Comparison of ENCODE assay signal across 8 cellular contexts in the genomic region with DNA sequence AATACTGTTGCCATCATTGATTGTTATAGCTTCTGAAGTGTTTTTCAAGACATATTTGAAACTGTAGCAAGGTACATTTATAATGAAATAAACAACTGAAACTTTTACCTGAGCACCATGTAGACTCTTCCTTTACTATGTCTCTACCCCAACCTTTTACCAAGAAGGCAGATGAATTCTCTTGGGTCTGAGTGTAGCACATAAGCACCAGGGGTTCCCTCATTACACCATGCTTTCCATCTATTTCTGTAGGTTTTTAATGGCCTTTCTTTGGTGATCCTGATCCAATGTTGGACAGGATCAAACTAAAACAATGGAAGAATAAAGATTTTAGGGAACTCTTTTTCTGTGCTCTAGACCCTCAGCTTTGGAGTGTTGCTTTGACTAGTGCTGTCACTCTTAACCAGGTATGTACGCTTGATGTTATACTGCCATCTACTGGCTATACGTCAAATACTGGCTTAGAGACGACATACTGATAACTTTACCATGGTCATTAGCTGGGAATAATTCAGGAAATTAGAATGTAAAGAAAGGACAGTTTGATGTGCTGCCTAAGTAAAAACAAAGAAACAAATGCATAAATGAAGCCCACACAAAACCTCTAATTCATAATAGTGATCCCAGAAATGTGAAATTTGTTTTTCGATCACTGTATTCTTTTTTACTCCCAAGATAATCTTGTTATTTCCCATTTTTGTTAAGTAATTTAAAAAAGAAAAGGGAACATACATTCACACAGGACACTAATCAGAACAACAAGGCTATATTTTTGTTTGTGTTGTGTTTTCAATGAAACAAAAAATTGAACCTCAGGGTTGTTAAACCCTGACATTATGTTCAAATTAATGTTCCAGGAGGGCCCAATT. TPM values are rescaled to one million over a fixed set of nuclear protein-coding genes. Genes with fewer than 3 reads are reported as not detected.
A peak's percentile ranks its signal among the peaks of the same experiment; 100 is the strongest.
DNase-seq lines count a peak whose midpoint lies in the region; ATAC-seq and TF ChIP-seq lines count a peak whose summit lies in the region.

No MANE protein-coding gene starts in this region.

- DNase-seq in NCI-H1436 treated with DMSO at 0.1 percent for 48 hours (lab: John Stamatoyannopoulos, UW) (peak; percentile 17), T-helper 17 cell (no peak), foreskin fibroblast (peak; percentile 47 to 83), non-pigmented ciliary epithelial cell (ENCODE audit: low read depth) (peak; percentile 36)

- no peaks in the 10 kb centered on the region for H3K9me3 ChIP-seq in T-helper 17 cell (ENCODE audit: control insufficient read depth, low read length, poor library complexity, severe bottlenecking)

- H3K4me1 Mint-ChIP-seq in T-helper 17 cell, result peaks cover 2% of the 10 kb centered on the region

- peaks cover 13% of the 10 kb centered on the region for H3K27me3 Mint-ChIP-seq in T-helper 17 cell

- H3K27ac Mint-ChIP-seq in T-helper 17 cell, result no peak overlapping the region

- H3K36me3 Mint-ChIP-seq in T-helper 17 cell (ENCODE audit: low read depth), result peaks cover 2% of the 10 kb centered on the region

- ATAC-seq in GM18511 (IDR thresholded peaks at IDR 0.05; ENCODE audit: unreplicated experiment), result peak; percentile 97
- peak; percentile 96 for ATAC-seq in HG02885 (IDR thresholded peaks at IDR 0.05; ENCODE audit: poor library complexity, unreplicated experiment)
- peak; percentile 88 for ATAC-seq in T-helper 17 cell
- no peak for ATAC-seq in GM21717 (IDR thresholded peaks at IDR 0.05; ENCODE audit: unreplicated experiment)

- no peak overlapping the region for H3K4me3 Mint-ChIP-seq in T-helper 17 cell

- no peak overlapping the region for H3K4me3 ChIP-seq in foreskin fibroblast (ENCODE audit: low read depth in 1 of 2, low read length in 2 of 2)

- TF ChIP-seq CTCF in C4-2B (conservative IDR thresholded peaks at IDR 0.05) (peak; percentile 91), foreskin fibroblast (IDR thresholded peaks at IDR 0.05; ENCODE audit: low read depth, low read length) (peak; percentile 69)

- no peak overlapping the region for H3K27ac ChIP-seq in C4-2B

RNA-seq across cellular contexts. Expression of gene IFNW1, which starts 30.7 kb away (rescaled TPM):
- total RNA-seq in T-helper 17 cell, result not detected

RNA-seq across cellular contexts. Expression of gene IFNB1, which starts 33.2 kb away (rescaled TPM):
- not detected for total RNA-seq in T-helper 17 cell

RNA-seq across cellular contexts. Expression of gene IFNA21, which starts 55.5 kb away (rescaled TPM):
- total RNA-seq in T-helper 17 cell, result not detected

Comparison
In these comparisons a context has a peak if more than half of its experiments do, and no peak if none do; other contexts are left out.
1. DNase-seq: peak in NCI-H1436 treated with DMSO at 0.1 percent for 48 hours (single experiment), foreskin fibroblast (2 of 2) and non-pigmented ciliary epithelial cell (single experiment); none in T-helper 17 cell (0 of 3).